In the genomic region with DNA sequence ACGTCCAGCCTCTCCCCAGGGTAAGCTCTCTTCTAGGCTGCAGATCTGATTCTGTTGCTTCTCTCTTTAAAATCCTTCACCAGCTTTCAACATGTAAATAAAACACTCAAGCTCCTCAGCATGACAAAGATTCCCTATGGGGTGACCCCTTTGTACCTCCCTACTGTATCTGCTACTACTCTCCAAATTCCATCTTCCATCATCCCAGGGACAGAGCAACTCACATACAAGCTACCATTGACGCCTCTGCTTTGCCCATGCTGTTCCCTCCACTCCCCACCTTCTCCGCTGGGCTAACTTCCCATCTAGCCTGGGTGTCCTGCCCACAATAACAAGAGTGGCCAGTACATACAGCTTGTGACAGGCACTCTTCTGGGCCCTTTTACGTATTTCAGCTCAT, we compare ENCODE assay signal across 1 cellular context.
A peak's percentile ranks its signal among the peaks of the same experiment; 100 is the strongest.
TF ChIP-seq lines count a peak whose summit lies in the region.

No MANE protein-coding gene starts in this region.

TF ChIP-seq in WTC11, 78 proteins besides CTCF, POLR2A, EP300 and RAD21 (continued from another document):
- TF ChIP-seq ZNF281 (CRISPR knock-in tag; IDR thresholded peaks at IDR 0.05) (no peak), AFF4 (CRISPR knock-in tag; IDR thresholded peaks at IDR 0.05; ENCODE audit: borderline replicate concordance) (no peak), MLX (CRISPR knock-in tag; IDR thresholded peaks at IDR 0.05) (no peak), ZNF317 (CRISPR knock-in tag; IDR thresholded peaks at IDR 0.05; ENCODE audit: borderline replicate concordance, low read depth) (no peak), ZNF423 (CRISPR knock-in tag; IDR thresholded peaks at IDR 0.05) (peak; percentile 28; the same call in 1 of the 2 replicates), TCF7 (CRISPR knock-in tag; IDR thresholded peaks at IDR 0.05; ENCODE audit: low read depth) (no peak), FOXP1 (CRISPR knock-in tag; IDR thresholded peaks at IDR 0.05; ENCODE audit: borderline replicate concordance) (no peak), E2F4 (CRISPR knock-in tag; IDR thresholded peaks at IDR 0.05; ENCODE audit: borderline replicate concordance, low read depth) (no peak), ZNF425 (CRISPR knock-in tag; conservative IDR thresholded peaks at IDR 0.05) (no peak), FOXK1 (CRISPR knock-in tag; IDR thresholded peaks at IDR 0.05) (no peak), ZNF396 (CRISPR knock-in tag; IDR thresholded peaks at IDR 0.05; ENCODE audit: borderline replicate concordance) (no peak), RELA (CRISPR knock-in tag; IDR thresholded peaks at IDR 0.05; ENCODE audit: borderline replicate concordance) (no peak), SP1 (CRISPR knock-in tag; conservative IDR thresholded peaks at IDR 0.05) (no peak)
